Comparison of ENCODE assay signal across 10 cellular contexts in the genomic region with DNA sequence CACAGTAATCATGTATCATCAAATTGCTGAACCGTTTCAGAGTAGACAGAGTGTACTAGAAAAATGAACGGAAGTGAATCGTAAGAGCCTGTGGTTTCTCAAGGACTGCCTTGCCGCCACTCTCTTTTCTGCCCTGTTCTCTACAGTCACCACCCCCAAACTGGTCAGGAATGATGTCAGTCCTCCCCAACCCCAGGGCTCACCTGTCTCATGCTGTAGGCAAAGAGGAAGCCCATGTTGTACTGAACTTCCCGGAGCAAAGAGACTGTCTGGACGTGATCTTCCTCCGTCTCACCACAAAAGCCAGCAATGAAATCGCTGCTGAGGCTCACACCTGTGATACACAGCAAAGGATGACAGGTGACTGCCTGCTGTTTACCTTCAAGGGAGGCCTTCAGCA. TPM values are rescaled to one million over a fixed set of nuclear protein-coding genes. Genes with fewer than 3 reads are reported as not detected.
A peak's percentile ranks its signal among the peaks of the same experiment; 100 is the strongest.
DNase-seq lines count a peak whose midpoint lies in the region; ATAC-seq lines count a peak whose summit lies in the region.
"Had no signal": no experiment of that assay in that cellular context is flagged by ENCODE, and none has a peak within 500 bp of the region (broad histone marks: within the 10 kb centered on the region; RNA-seq: fewer than 3 reads in every experiment).

No MANE protein-coding gene starts in this region.

- peak overlapping the region; percentile 49 for H3K27ac ChIP-seq in epithelial cell of prostate
- H3K27ac ChIP-seq: PC-9 had no signal

- H3K36me3 Mint-ChIP-seq in activated CD4-positive, alpha-beta T cell treated with anti-CD3 and anti-CD28 coated beads for 36 hours (ENCODE audit: low read depth): peaks cover 38% of the 10 kb centered on the region

- CTCF ChIA-PET in activated CD4-positive, alpha-beta T cell treated with anti-CD3 and anti-CD28 coated beads for 36 hours (lab: Charles Lee): no interaction called here

- H3K4me1 Mint-ChIP-seq in activated CD4-positive, alpha-beta T cell treated with anti-CD3 and anti-CD28 coated beads for 36 hours: peaks cover 23% of the 10 kb centered on the region

- no peak overlapping the region for H3K4me3 Mint-ChIP-seq in activated CD4-positive, alpha-beta T cell treated with anti-CD3 and anti-CD28 coated beads for 36 hours
- H3K4me3 Mint-ChIP-seq: dendritic cell treated with granulocyte-macrophage colony-stimulating factor and Interleukin-4, amounts not matched to agents 40 ng/mL and 50 ng/mL, for 4 days had no signal

- DNase-seq in HT1080 (ENCODE audit: low read depth) (peak; percentile 75), epithelial cell of prostate (ENCODE audit: low read depth, low spot score) (no peak), NCI-H1105 (lab: John Stamatoyannopoulos, UW) (no peak), ecto neural progenitor cell (ENCODE audit: low spot score) (no peak), NCI-H748 treated with DMSO at 0.1 percent for 48 hours (lab: John Stamatoyannopoulos, UW) (no peak)
- DNase-seq in activated CD4-positive, alpha-beta T cell treated with anti-CD3 and anti-CD28 coated beads for 36 hours: peak; percentile 59
- DNase-seq in stimulated activated CD8-positive, alpha-beta memory T cell treated with anti-CD3 and anti-CD28 coated beads, Interleukin-2, amount 100 ng/mL, for 48 hours (ENCODE audit: low read depth in 2 of 2): peak; percentile 1 to 6
- DNase-seq: PC-9 had no signal

- peak; percentile 64 for ATAC-seq in activated CD4-positive, alpha-beta T cell treated with anti-CD3 and anti-CD28 coated beads for 36 hours
- ATAC-seq in GM21381 (IDR thresholded peaks at IDR 0.05; ENCODE audit: unreplicated experiment): no peak

- H3K9me3 Mint-ChIP-seq in activated CD4-positive, alpha-beta T cell treated with anti-CD3 and anti-CD28 coated beads for 36 hours (ENCODE audit: low read depth): no peaks in the 10 kb centered on the region
- H3K9me3 Mint-ChIP-seq: dendritic cell treated with granulocyte-macrophage colony-stimulating factor and Interleukin-4, amounts not matched to agents 40 ng/mL and 50 ng/mL, for 4 days had no signal

- peak overlapping the region; percentile 81 for H3K27ac Mint-ChIP-seq in activated CD4-positive, alpha-beta T cell treated with anti-CD3 and anti-CD28 coated beads for 36 hours
- H3K27ac Mint-ChIP-seq: dendritic cell treated with granulocyte-macrophage colony-stimulating factor and Interleukin-4, amounts not matched to agents 40 ng/mL and 50 ng/mL, for 4 days had no signal

- no peaks in the 10 kb centered on the region for H3K27me3 Mint-ChIP-seq in activated CD4-positive, alpha-beta T cell treated with anti-CD3 and anti-CD28 coated beads for 36 hours
- H3K27me3 Mint-ChIP-seq: dendritic cell treated with granulocyte-macrophage colony-stimulating factor and Interleukin-4, amounts not matched to agents 40 ng/mL and 50 ng/mL, for 4 days had no signal

- intact Hi-C loops in activated CD4-positive, alpha-beta T cell treated with anti-CD3 and anti-CD28 coated beads for 36 hours (cut with DNase I, micrococcal nuclease): no loop called here

- POLR2A ChIA-PET in activated CD4-positive, alpha-beta T cell treated with anti-CD3 and anti-CD28 coated beads for 36 hours (lab: Charles Lee): no interaction called here

RNA-seq across cellular contexts. Expression of gene CDK5RAP1, which starts 31.0 kb away (rescaled TPM):
- 33.5 and 42.7 TPM in 2 replicates for total RNA-seq in HT1080 (2014; rRNA removed; shearing (Covaris generic))
- 28.5 and 30.7 TPM in 2 replicates for polyA plus RNA-seq in HT1080 (2015; cell fraction: cytosol; rRNA removed)
- polyA plus RNA-seq in HT1080 (2015; cell fraction: nucleus; rRNA removed): 71.8 and 75.0 TPM in 2 replicates
- total RNA-seq in activated CD4-positive, alpha-beta T cell treated with anti-CD3 and anti-CD28 coated beads for 36 hours: 10 to 100 TPM; 31.3 to 41.5 TPM

Comparison
In these comparisons a context has a peak if more than half of its experiments do, and no peak if none do; other contexts are left out.
1. DNase-seq: peak in HT1080 (single experiment), activated CD4-positive, alpha-beta T cell treated with anti-CD3 and anti-CD28 coated beads for 36 hours (single experiment) and stimulated activated CD8-positive, alpha-beta memory T cell treated with anti-CD3 and anti-CD28 coated beads, Interleukin-2, amount 100 ng/mL, for 48 hours (2 of 2); none in epithelial cell of prostate (single experiment), NCI-H1105 (single experiment), ecto neural progenitor cell (single experiment) and NCI-H748 treated with DMSO at 0.1 percent for 48 hours (single experiment).